Comparison of ENCODE assay signal across 13 cellular contexts in the genomic region with DNA sequence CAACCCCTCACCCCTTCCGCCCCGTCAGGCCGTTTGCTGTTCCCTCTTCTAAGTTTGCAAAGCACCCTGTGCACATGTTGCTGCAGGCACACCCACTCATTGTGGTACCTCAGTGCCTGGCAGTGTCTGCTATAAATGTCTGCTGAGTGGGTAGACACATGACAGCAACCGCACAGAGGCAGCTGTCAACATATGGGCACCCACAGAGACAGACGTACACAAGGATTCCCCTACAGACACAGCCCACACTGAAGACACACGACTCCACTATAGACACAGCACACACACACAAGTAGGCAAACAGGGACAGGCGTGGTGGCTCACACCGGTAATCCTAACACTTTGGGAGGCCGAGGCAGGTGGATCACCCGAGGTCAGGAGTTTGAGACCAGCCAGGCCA. TPM values are rescaled to one million over a fixed set of nuclear protein-coding genes. Genes with fewer than 3 reads are reported as not detected.
DNase-seq lines count a peak whose midpoint lies in the region; ATAC-seq, FAIRE-seq and TF ChIP-seq lines count a peak whose summit lies in the region.
"Had no signal": no experiment of that assay in that cellular context is flagged by ENCODE, and none has a peak within 500 bp of the region (broad histone marks: within the 10 kb centered on the region; RNA-seq: fewer than 3 reads in every experiment).

No MANE protein-coding gene starts in this region.

- POLR2A ChIA-PET in activated CD4-positive, alpha-beta memory T cell treated with anti-CD3 and anti-CD28 coated beads, Interleukin-2, amount 10 ng/mL, durations not matched to agents 7 days and 5 days (lab: Charles Lee), result interaction anchor here (1.0 kb wide), 1 partner anchor 43 kb away, joined by 3 read pairs; a partner anchor contains a TSS

- peaks cover 2% of the 10 kb centered on the region for H3K9me3 Mint-ChIP-seq in activated CD4-positive, alpha-beta memory T cell treated with anti-CD3 and anti-CD28 coated beads, Interleukin-2, amount 10 ng/mL, durations not matched to agents 7 days and 5 days
- H3K9me3 Mint-ChIP-seq in chondrocyte (ENCODE audit: low read depth), result no peaks in the 10 kb centered on the region

- H3K9me3 ChIP-seq in BLaER1 (peaks cover 12% of the 10 kb centered on the region), kidney (ENCODE audit: control insufficient read depth in 1 of 2, low read length in 2 of 2) (no peaks in the 10 kb centered on the region), lower lobe of right lung (no peaks in the 10 kb centered on the region)
- H3K9me3 ChIP-seq: vagina had no signal

- no peak overlapping the region for H3K4me3 ChIP-seq in BLaER1
- no peak overlapping the region for H3K4me3 ChIP-seq in kidney (ENCODE audit: low read length in 2 of 2)
- no peak overlapping the region for H3K4me3 ChIP-seq in lower lobe of right lung
- H3K4me3 ChIP-seq: vagina had no signal

- peak overlapping the region; percentile 73 for H3K4me2 ChIP-seq in BLaER1

- H3K36me3 Mint-ChIP-seq in activated CD4-positive, alpha-beta memory T cell treated with anti-CD3 and anti-CD28 coated beads, Interleukin-2, amount 10 ng/mL, durations not matched to agents 7 days and 5 days (ENCODE audit: low read depth), result peaks cover 38% of the 10 kb centered on the region
- H3K36me3 Mint-ChIP-seq in chondrocyte (ENCODE audit: low read depth), result peaks cover 30% of the 10 kb centered on the region

- TF ChIP-seq CTCF in kidney (IDR thresholded peaks at IDR 0.05; ENCODE audit: borderline replicate concordance, extremely low read depth, insufficient read depth) (no peak), lower lobe of right lung (IDR thresholded peaks at IDR 0.05) (no peak), chondrocyte (IDR thresholded peaks at IDR 0.05) (no peak)

- peaks cover 15% of the 10 kb centered on the region for H3K4me1 Mint-ChIP-seq in activated CD4-positive, alpha-beta memory T cell treated with anti-CD3 and anti-CD28 coated beads, Interleukin-2, amount 10 ng/mL, durations not matched to agents 7 days and 5 days
- H3K4me1 Mint-ChIP-seq in chondrocyte (ENCODE audit: low read depth), result peaks cover 7% of the 10 kb centered on the region

- H3K27me3 ChIP-seq in BLaER1 (no peaks in the 10 kb centered on the region), lower lobe of right lung (ENCODE audit: low read depth) (no peaks in the 10 kb centered on the region)
- H3K27me3 ChIP-seq: vagina had no signal

- H4K20me1 ChIP-seq in BLaER1, result peaks cover 78% of the 10 kb centered on the region

- no peaks in the 10 kb centered on the region for H3K27me3 Mint-ChIP-seq in activated CD4-positive, alpha-beta memory T cell treated with anti-CD3 and anti-CD28 coated beads, Interleukin-2, amount 10 ng/mL, durations not matched to agents 7 days and 5 days
- H3K27me3 Mint-ChIP-seq in chondrocyte (ENCODE audit: low read depth), result no peaks in the 10 kb centered on the region

- intact Hi-C loops in kidney (cut with DNase I) (no loop called here), lower lobe of right lung (cut with DNase I) (no loop called here)

- H3K4me3 Mint-ChIP-seq in activated CD4-positive, alpha-beta memory T cell treated with anti-CD3 and anti-CD28 coated beads, Interleukin-2, amount 10 ng/mL, durations not matched to agents 7 days and 5 days, result no peak overlapping the region
- H3K4me3 Mint-ChIP-seq in chondrocyte (ENCODE audit: unreplicated experiment), result no peak overlapping the region
- H3K4me3 Mint-ChIP-seq: activated T-helper 1 cell treated with anti-CD3 and anti-CD28 coated beads, Interleukin-12 subunit alpha, Interleukin-12 subunit beta, Interleukin-2, Interleukin-4 antibody, amounts not matched to agents 30 ng/mL and 10 ng/mL and 1 ng/mL, durations not matched to agents 14 hours and 24 hours and 36 hours had no signal

- CTCF ChIA-PET in activated CD4-positive, alpha-beta memory T cell treated with anti-CD3 and anti-CD28 coated beads, Interleukin-2, amount 10 ng/mL, durations not matched to agents 7 days and 5 days (lab: Charles Lee), result no interaction called here

- H3K4me1 ChIP-seq in BLaER1, result peaks cover 63% of the 10 kb centered on the region
- no peaks in the 10 kb centered on the region for H3K4me1 ChIP-seq in kidney (ENCODE audit: control insufficient read depth in 1 of 2, insufficient read depth in 1 of 2, low read depth in 1 of 2, low read length in 2 of 2)
- H3K4me1 ChIP-seq in lower lobe of right lung, result peaks cover 17% of the 10 kb centered on the region
- H3K4me1 ChIP-seq: vagina had no signal

- H3K36me3 ChIP-seq in BLaER1 (peaks cover 58% of the 10 kb centered on the region), kidney (ENCODE audit: control insufficient read depth in 1 of 2, insufficient read depth in 2 of 2, low read length in 2 of 2) (peaks cover 7 to 31% of the 10 kb centered on the region in 2 donors), lower lobe of right lung (peaks cover 99% of the 10 kb centered on the region)

- FAIRE-seq in GM12892 (lab: Jason Lieb, UNC), result peak; percentile 88
- no peak for FAIRE-seq in kidney (lab: Jason Lieb, UNC)

- H3K9ac ChIP-seq in BLaER1 (no peak overlapping the region), kidney (ENCODE audit: low read length in 2 of 2) (no peak overlapping the region)

- no peak for ATAC-seq in lower lobe of right lung

- TF ChIP-seq POLR2A in GM12892 (IDR thresholded peaks at IDR 0.05; ENCODE audit: low read depth, low read length), result no peak

- DNase-seq in GM12892 (ENCODE audit: insufficient read length) (no peak), middle frontal gyrus (ENCODE audit: extremely low spot score, low spot score) (peak; percentile 40), kidney (no peak), lower lobe of right lung (no peak), chondrocyte (ENCODE audit: low spot score) (no peak), AG08395 (ENCODE audit: low spot score) (no peak)
- no peak for DNase-seq in activated CD4-positive, alpha-beta memory T cell treated with anti-CD3 and anti-CD28 coated beads, Interleukin-2, amount 10 ng/mL, durations not matched to agents 7 days and 5 days
- DNase-seq: C1 segment of cervical spinal cord, foreskin fibroblast, midbrain had no signal

- H3K27ac Mint-ChIP-seq in activated CD4-positive, alpha-beta memory T cell treated with anti-CD3 and anti-CD28 coated beads, Interleukin-2, amount 10 ng/mL, durations not matched to agents 7 days and 5 days, result peak overlapping the region; percentile 36
- no peak overlapping the region for H3K27ac Mint-ChIP-seq in chondrocyte (ENCODE audit: unreplicated experiment)
- H3K27ac Mint-ChIP-seq: activated T-helper 1 cell treated with anti-CD3 and anti-CD28 coated beads, Interleukin-12 subunit alpha, Interleukin-12 subunit beta, Interleukin-2, Interleukin-4 antibody, amounts not matched to agents 30 ng/mL and 10 ng/mL and 1 ng/mL, durations not matched to agents 14 hours and 24 hours and 36 hours had no signal

- H3K27ac ChIP-seq in BLaER1 (no peak overlapping the region), kidney (ENCODE audit: low read depth in 2 of 2, low read length in 2 of 2) (no peak overlapping the region), lower lobe of right lung (no peak overlapping the region)
- H3K27ac ChIP-seq: vagina had no signal

RNA-seq across cellular contexts. Expression of a gene that starts 17.8 kb away (rescaled TPM):
- polyA plus RNA-seq in GM12892 (2012; ENCODE audit: missing spikeins), result 7.4 TPM
- 10 to 100 TPM; 19.9 to 21.9 TPM for total RNA-seq in activated CD4-positive, alpha-beta memory T cell treated with anti-CD3 and anti-CD28 coated beads, Interleukin-2, amount 10 ng/mL, durations not matched to agents 7 days and 5 days
- total RNA-seq in kidney (61.3 TPM), lower lobe of right lung (66.2 TPM), chondrocyte (65.8 to 70.4 TPM (median 70.4 TPM) in 3 replicates)
- 26.8 TPM for polyA plus RNA-seq in kidney (ENCODE audit: insufficient read depth, low read depth, low replicate concordance)

RNA-seq across cellular contexts. Expression of a gene that starts 18.6 kb away (rescaled TPM):
- 38.4 TPM for polyA plus RNA-seq in GM12892 (2012; ENCODE audit: missing spikeins)
- 10 to 100 TPM; 59.3 to 64.8 TPM for total RNA-seq in activated CD4-positive, alpha-beta memory T cell treated with anti-CD3 and anti-CD28 coated beads, Interleukin-2, amount 10 ng/mL, durations not matched to agents 7 days and 5 days
- total RNA-seq in kidney (225 TPM), lower lobe of right lung (213 TPM), chondrocyte (216 to 329 TPM (median 329 TPM) in 3 replicates)
- 62.7 TPM for polyA plus RNA-seq in kidney (ENCODE audit: insufficient read depth, low read depth, low replicate concordance)

RNA-seq across cellular contexts. Expression of a gene that starts 42.6 kb away (rescaled TPM):
- 10.1 TPM for polyA plus RNA-seq in GM12892 (2012; ENCODE audit: missing spikeins)
- 10 to 100 TPM; 52.4 to 58.1 TPM for total RNA-seq in activated CD4-positive, alpha-beta memory T cell treated with anti-CD3 and anti-CD28 coated beads, Interleukin-2, amount 10 ng/mL, durations not matched to agents 7 days and 5 days
- total RNA-seq in kidney (46.2 TPM), lower lobe of right lung (57.9 TPM), chondrocyte (30.2 to 35.3 TPM (median 34.3 TPM) in 3 replicates)
- 36.1 TPM for polyA plus RNA-seq in kidney (ENCODE audit: insufficient read depth, low read depth, low replicate concordance)
